ENCODE assay signal across 12 cellular contexts in the genomic region with DNA sequence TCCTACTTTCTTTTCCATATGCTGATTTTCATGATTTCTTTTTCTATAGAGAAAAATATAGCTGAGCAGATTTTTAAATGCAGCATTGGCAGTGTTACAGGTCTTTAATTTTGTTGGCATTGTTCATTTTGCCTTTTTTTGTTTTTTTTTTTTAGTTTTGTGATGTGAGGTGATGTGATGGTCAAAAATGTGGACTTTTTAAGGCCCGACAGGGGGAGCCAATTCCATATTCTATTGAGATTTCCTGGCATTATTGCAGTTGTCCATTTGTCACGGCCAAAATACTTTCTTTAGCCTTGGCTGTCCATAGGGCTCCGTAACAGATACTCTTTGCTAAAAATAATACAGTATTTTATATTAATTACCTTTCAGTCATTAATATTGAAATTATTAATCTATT. TPM values are rescaled to one million over a fixed set of nuclear protein-coding genes. Genes with fewer than 3 reads are reported as not detected.
DNase-seq lines count a peak whose midpoint lies in the region; ATAC-seq and TF ChIP-seq lines count a peak whose summit lies in the region.
"Had no signal": no experiment of that assay in that cellular context is flagged by ENCODE, and none has a peak within 500 bp of the region (broad histone marks: within the 10 kb centered on the region; RNA-seq: fewer than 3 reads in every experiment).

No MANE protein-coding gene starts in this region.

- no peaks in the 10 kb centered on the region for H3K4me1 Mint-ChIP-seq in CD14-positive monocyte
- H3K4me1 Mint-ChIP-seq: T-helper 17 cell had no signal

- no peaks in the 10 kb centered on the region for H3K36me3 Mint-ChIP-seq in CD14-positive monocyte
- H3K36me3 Mint-ChIP-seq: activated naive CD4-positive, alpha-beta T cell treated with anti-CD3 and anti-CD28 coated beads, Interleukin-2, amount 50 U/mL, for 72 hours had no signal

- intact Hi-C loops in CD14-positive monocyte (cut with micrococcal nuclease): no loop called here

- H3K27ac Mint-ChIP-seq in CD14-positive monocyte: no peak overlapping the region
- H3K27ac Mint-ChIP-seq: activated naive CD4-positive, alpha-beta T cell treated with anti-CD3 and anti-CD28 coated beads, Interleukin-2, amount 50 U/mL, for 72 hours; T-helper 17 cell had no signal

- no peaks in the 10 kb centered on the region for H3K9me3 ChIP-seq in RWPE2 (ENCODE audit: severe bottlenecking)

- H3K9me3 Mint-ChIP-seq in CD14-positive monocyte: no peaks in the 10 kb centered on the region

- no peaks in the 10 kb centered on the region for H3K36me3 ChIP-seq in RWPE2 (ENCODE audit: low read depth)

- no peaks in the 10 kb centered on the region for H3K4me1 ChIP-seq in RWPE2 (ENCODE audit: insufficient read depth, poor library complexity, severe bottlenecking)

- H3K4me3 ChIP-seq in RWPE2 (ENCODE audit: severe bottlenecking) (no peak overlapping the region), fibroblast of the aortic adventitia (ENCODE audit: low read depth, low read length) (no peak overlapping the region)

- H3K27ac ChIP-seq in RWPE2 (ENCODE audit: poor library complexity, severe bottlenecking): no peak overlapping the region

- H3K4me3 Mint-ChIP-seq in CD14-positive monocyte: no peak overlapping the region
- H3K4me3 Mint-ChIP-seq: T-helper 17 cell had no signal

- ATAC-seq in RWPE2 (ENCODE audit: low read depth) (no peak), HG03378 (IDR thresholded peaks at IDR 0.05; ENCODE audit: unreplicated experiment) (no peak)
- ATAC-seq: activated naive CD4-positive, alpha-beta T cell treated with anti-CD3 and anti-CD28 coated beads, Interleukin-2, amount 50 U/mL, for 72 hours; T-helper 17 cell had no signal

- H3K27me3 ChIP-seq in RWPE2 (ENCODE audit: insufficient read depth, poor library complexity, severe bottlenecking): no peaks in the 10 kb centered on the region

- DNase-seq in NCI-H82 (lab: John Stamatoyannopoulos, UW) (peak; percentile 21), NCI-H82 treated with DMSO at 0.1 percent for 48 hours (lab: John Stamatoyannopoulos, UW; ENCODE audit: unreplicated experiment) (no peak), RWPE2 (ENCODE audit: low spot score) (no peak), fibroblast of the aortic adventitia (ENCODE audit: low read depth) (peak; percentile 87), superior temporal gyrus (ENCODE audit: extremely low spot score) (peak; percentile 73), CD14-positive monocyte (ENCODE audit: low spot score) (no peak)
- no peak for DNase-seq in stimulated activated CD4-positive, alpha-beta T cell treated with anti-CD3 and anti-CD28 coated beads, Interleukin-15, amount 100 ng/mL, for 24 hours
- DNase-seq: islet precursor cell; stimulated activated CD4-positive, alpha-beta T cell treated with anti-CD3 and anti-CD28 coated beads, Interleukin-2, amount 100 ng/mL, for 24 hours; T-helper 17 cell had no signal

- peaks cover 0 to 2% (median 0%) of the 10 kb centered on the region in 3 donors for H3K27me3 Mint-ChIP-seq in CD14-positive monocyte (ENCODE audit: low read depth in 3 of 3)
- H3K27me3 Mint-ChIP-seq: T-helper 17 cell had no signal

- TF ChIP-seq CTCF in RWPE2 (IDR thresholded peaks at IDR 0.05; ENCODE audit: poor library complexity, severe bottlenecking) (peak; percentile 58), fibroblast of the aortic adventitia (IDR thresholded peaks at IDR 0.05; ENCODE audit: insufficient read depth, low read length) (peak; percentile 61), CD14-positive monocyte (IDR thresholded peaks at IDR 0.05) (no peak)

RNA-seq across cellular contexts. Expression of gene SLIT2, which starts 47.8 kb away (rescaled TPM):
- total RNA-seq in fibroblast of the aortic adventitia (ENCODE audit: low replicate concordance): 46.4 and 65.1 TPM in 2 replicates
- not detected for polyA plus RNA-seq in CD14-positive monocyte
- total RNA-seq: activated naive CD4-positive, alpha-beta T cell treated with anti-CD3 and anti-CD28 coated beads, Interleukin-2, amount 50 U/mL, for 72 hours; T-helper 17 cell had no signal

Comparison
In these comparisons a context has a peak if more than half of its experiments do, and no peak if none do; other contexts are left out.
1. DNase-seq: peak in NCI-H82 (single experiment), fibroblast of the aortic adventitia (single experiment) and superior temporal gyrus (single experiment); none in NCI-H82 treated with DMSO at 0.1 percent for 48 hours (single experiment), RWPE2 (single experiment), CD14-positive monocyte (single experiment) and stimulated activated CD4-positive, alpha-beta T cell treated with anti-CD3 and anti-CD28 coated beads, Interleukin-15, amount 100 ng/mL, for 24 hours (single experiment).